9 cellular contexts compared by ENCODE assay signal in the genomic region with DNA sequence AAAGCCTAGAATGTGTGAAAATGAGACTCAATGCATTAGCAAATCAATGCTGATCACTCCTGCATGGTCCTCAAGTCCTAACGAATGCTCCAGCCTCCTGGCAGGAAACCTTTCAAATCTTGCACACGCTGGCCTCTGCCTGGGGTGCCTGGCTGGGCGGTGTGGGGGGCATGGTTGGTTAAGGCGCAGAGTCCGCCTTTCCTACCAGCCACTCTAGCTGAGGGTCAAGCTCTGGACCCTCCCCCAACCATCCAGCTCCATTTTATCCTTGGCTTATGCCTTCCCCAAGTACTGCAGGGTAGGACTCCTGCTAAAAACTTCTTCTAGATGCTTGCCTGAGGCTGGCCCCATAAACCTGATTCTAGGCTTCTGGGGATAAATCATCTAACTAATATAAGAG. TPM values are rescaled to one million over a fixed set of nuclear protein-coding genes. Genes with fewer than 3 reads are reported as not detected.
DNase-seq lines count a peak whose midpoint lies in the region; ATAC-seq, FAIRE-seq and TF ChIP-seq lines count a peak whose summit lies in the region.
"Had no signal": no experiment of that assay in that cellular context is flagged by ENCODE, and none has a peak within 500 bp of the region (broad histone marks: within the 10 kb centered on the region; RNA-seq: fewer than 3 reads in every experiment).

No MANE protein-coding gene starts in this region.

- peaks cover 36% of the 10 kb centered on the region for H3K4me1 Mint-ChIP-seq in activated CD8-positive, alpha-beta T cell treated with anti-CD3 and anti-CD28 coated beads for 36 hours (ENCODE audit: low read depth)

- H3K36me3 ChIP-seq in SK-N-SH (replicated peaks in 1 of 2; ENCODE audit: control insufficient read depth in 1 of 2, insufficient read depth in 2 of 2, low read length in 1 of 2) (no peaks in the 10 kb centered on the region), HepG2 (replicated peaks in 1 of 2; ENCODE audit: control insufficient read depth in 1 of 2, insufficient read depth in 2 of 2, low read length in 2 of 2) (no peaks in the 10 kb centered on the region), subcutaneous abdominal adipose tissue (ENCODE audit: control insufficient read depth in 5 of 5, insufficient read depth in 5 of 5, low read length in 5 of 5) (no peaks in the 10 kb centered on the region)

- peaks cover 3% of the 10 kb centered on the region for H3K36me3 Mint-ChIP-seq in activated CD8-positive, alpha-beta T cell treated with anti-CD3 and anti-CD28 coated beads for 36 hours (ENCODE audit: low read depth)

- H3K79me2 ChIP-seq in SK-N-SH (ENCODE audit: insufficient read depth) (peaks cover 23% of the 10 kb centered on the region), HepG2 (ENCODE audit: insufficient read depth, low read length) (peaks cover 15% of the 10 kb centered on the region)

- BruUV-seq in HepG2 (replicated peaks; lab: Mats Ljungman, UMichigan) = no TSS peak

- H3K27me3 ChIP-seq in SK-N-SH (ENCODE audit: insufficient read depth) (no peaks in the 10 kb centered on the region), HepG2 (ENCODE audit: control insufficient read depth in 1 of 2, insufficient read depth in 2 of 2, low read length in 2 of 2) (no peaks in the 10 kb centered on the region), subcutaneous abdominal adipose tissue (ENCODE audit: control insufficient read depth in 5 of 5, insufficient read depth in 4 of 5, low read length in 5 of 5) (no peaks in the 10 kb centered on the region)

- peak; percentile 57 for FAIRE-seq in HepG2 (lab: Jason Lieb, UNC)

- H3K27ac ChIP-seq in SK-N-SH (ENCODE audit: low read depth in 2 of 2, low read length in 1 of 2) (peak overlapping the region; percentile 36 to 65; a peak in 2 of 4 replicates), HepG2 (ENCODE audit: extremely low read length, insufficient read depth, low read length) (peak overlapping the region; percentile 62), subcutaneous abdominal adipose tissue (ENCODE audit: low read depth, low read length) (no peak overlapping the region)

- H4K20me1 ChIP-seq in SK-N-SH (ENCODE audit: insufficient read depth) (no peaks in the 10 kb centered on the region), HepG2 (ENCODE audit: insufficient read depth, low read length) (no peaks in the 10 kb centered on the region)

- H2AFZ ChIP-seq in SK-N-SH (ENCODE audit: low read depth) = peak overlapping the region; percentile 85; the same call in 1 of the 2 replicates
- no peak overlapping the region for H2AFZ ChIP-seq in HepG2 (ENCODE audit: low read length)

- ATAC-seq in SK-N-SH treated with all-trans-retinoic acid at 6 μM for 48 hours = no peak
- no peak for ATAC-seq in activated CD8-positive, alpha-beta T cell treated with anti-CD3 and anti-CD28 coated beads for 36 hours
- peak; percentile 64 for ATAC-seq in HepG2
- no peak for ATAC-seq in HG02610 (IDR thresholded peaks at IDR 0.05; ENCODE audit: unreplicated experiment)
- no peak for ATAC-seq in GM19397 (IDR thresholded peaks at IDR 0.05; ENCODE audit: unreplicated experiment)

- no peak for TF ChIP-seq POLR2A in HepG2 (IDR thresholded peaks at IDR 0.05; ENCODE audit: insufficient read depth in 1 of 2, low read depth in 2 of 2, low read length in 2 of 2)

- H3K9me2 ChIP-seq in SK-N-SH = no peaks in the 10 kb centered on the region; the same call in 1 of the 2 replicates

- in situ Hi-C loops in HepG2 (cut with HindIII; ENCODE audit: extremely low pct_ligation_motif_present, low pct_unique_long_range_greater_than_20kb) = no loop called here

- H3K9ac ChIP-seq in SK-N-SH (peak overlapping the region; percentile 81), HepG2 (ENCODE audit: insufficient read depth, low read depth, low read length) (peak overlapping the region; percentile 89), subcutaneous abdominal adipose tissue (ENCODE audit: low read length in 5 of 5) (peak overlapping the region in 4 of 5 donors; percentile 82 to 95 (median 88))

- DNase-seq in SK-N-SH = peak; percentile 48
- DNase-seq in activated CD8-positive, alpha-beta T cell treated with anti-CD3 and anti-CD28 coated beads for 36 hours = no peak
- no peak for DNase-seq in HepG2 (ENCODE audit: low spot score)
- DNase-seq in GM20000 (ENCODE audit: low spot score) = no peak
- DNase-seq: activated CD4-positive, alpha-beta T cell treated with anti-CD3 and anti-CD28 coated beads for 1 hour had no signal

- TF ChIP-seq EP300 in SK-N-SH (IDR thresholded peaks at IDR 0.05; ENCODE audit: borderline replicate concordance in 1 of 2, low read depth in 1 of 2, low read length in 1 of 2) (no peak), HepG2 (IDR thresholded peaks at IDR 0.05; ENCODE audit: low read depth in 2 of 2, low read length in 2 of 2) (no peak), HepG2 (CRISPR knock-in tag; IDR thresholded peaks at IDR 0.05; ENCODE audit: borderline replicate concordance) (no peak)

- intact Hi-C loops in activated CD8-positive, alpha-beta T cell treated with anti-CD3 and anti-CD28 coated beads for 36 hours (cut with micrococcal nuclease) = loop anchor here (5.0 kb wide), 1 partner anchor 72 kb away; no protein-coding TSS in a partner anchor
- intact Hi-C loops in HepG2 (cut with micrococcal nuclease; ENCODE audit: unreplicated experiment) = no loop called here

- TF ChIP-seq CTCF in SK-N-SH (IDR thresholded peaks at IDR 0.05) = no peak
- no peak for TF ChIP-seq CTCF in activated CD8-positive, alpha-beta T cell treated with anti-CD3 and anti-CD28 coated beads for 36 hours (IDR thresholded peaks at IDR 0.05)
- TF ChIP-seq CTCF in HepG2 (CRISPR knock-in tag; IDR thresholded peaks at IDR 0.05) = no peak
- no peak for TF ChIP-seq CTCF in GM20000 (IDR thresholded peaks at IDR 0.05; ENCODE audit: extremely low read depth, missing control alignments)

- H3K9me3 ChIP-seq in SK-N-SH = no peaks in the 10 kb centered on the region
- H3K9me3 ChIP-seq in HepG2 (ENCODE audit: low read length) = peaks cover 9% of the 10 kb centered on the region
- peaks cover 0 to 8% (median 4%) of the 10 kb centered on the region in 5 donors for H3K9me3 ChIP-seq in subcutaneous abdominal adipose tissue (ENCODE audit: control insufficient read depth in 5 of 5, low read length in 5 of 5)

- H3F3A ChIP-seq in SK-N-SH (replicated peaks; ENCODE audit: insufficient read depth) = peaks cover 3% of the 10 kb centered on the region

- 100% methylated on average over 2 of the region's 5 CpGs for WGBS in SK-N-SH (ENCODE audit: low lambda C conversion rate)
- 44% methylated on average over 3 of the region's 5 CpGs for WGBS in HepG2 (ENCODE audit: low lambda C conversion rate)

- H3K4me2 ChIP-seq in SK-N-SH (peak overlapping the region; percentile 87), HepG2 (ENCODE audit: low read depth, low read length) (peak overlapping the region; percentile 77)

- H3K4me1 ChIP-seq in SK-N-SH (ENCODE audit: control insufficient read depth in 1 of 2, insufficient read depth in 2 of 2, low read depth in 1 of 2, low read length in 1 of 2) = peaks cover 11 to 25% of the 10 kb centered on the region in 2 experiments; a peak in 3 of 4 replicates
- H3K4me1 ChIP-seq in HepG2 (ENCODE audit: insufficient read depth, low read length) = peaks cover 41% of the 10 kb centered on the region
- H3K4me1 ChIP-seq in subcutaneous abdominal adipose tissue (ENCODE audit: control insufficient read depth in 5 of 5, insufficient read depth in 5 of 5, low read length in 5 of 5) = peaks cover 4 to 37% (median 25%) of the 10 kb centered on the region in 5 donors

- H3K27ac Mint-ChIP-seq in activated CD8-positive, alpha-beta T cell treated with anti-CD3 and anti-CD28 coated beads for 36 hours = peak overlapping the region; percentile 82

- CTCF ChIA-PET in SK-N-SH (lab: Yijun Ruan, JAX) = interaction anchor here (0.8 to 4.7 kb wide), 5 partner anchors 23 to 174 kb away, joined by 3 to 26 read pairs (median 3); no protein-coding TSS in a partner anchor
- CTCF ChIA-PET in activated CD8-positive, alpha-beta T cell treated with anti-CD3 and anti-CD28 coated beads for 36 hours (lab: Charles Lee) = interaction anchor here (0.8 to 4.1 kb wide), 7 partner anchors 10 to 192 kb away, joined by 3 to 17 read pairs (median 5); no protein-coding TSS in a partner anchor
- CTCF ChIA-PET in HepG2 (lab: Yijun Ruan, JAX; ENCODE audit: low intra/inter-chr PET ratio, low total read pairs) = no interaction called here

- peaks cover 7% of the 10 kb centered on the region for H3K9me3 Mint-ChIP-seq in activated CD8-positive, alpha-beta T cell treated with anti-CD3 and anti-CD28 coated beads for 36 hours

- H3K4me3 ChIP-seq in SK-N-SH (ENCODE audit: low read depth in 2 of 2, low read length in 1 of 2) (peak overlapping the region in 1 of 2 experiments; percentile 65; a peak in 2 of 4 replicates), HepG2 (replicated peaks in 1 of 3; ENCODE audit: insufficient read depth in 1 of 3, low read depth in 2 of 3, low read length in 3 of 3) (peak overlapping the region; percentile 60 to 88 (median 80); a peak in 5 of 6 replicates), subcutaneous abdominal adipose tissue (ENCODE audit: low read depth in 1 of 5, low read length in 5 of 5) (peak overlapping the region; percentile 66 to 81 (median 71))

- POLR2A ChIA-PET in SK-N-SH (lab: Yijun Ruan, JAX) = interaction anchor here (0.8 to 1.2 kb wide), 2 partner anchors 11 to 28 kb away, joined by 3 read pairs; no protein-coding TSS in a partner anchor
- POLR2A ChIA-PET in activated CD8-positive, alpha-beta T cell treated with anti-CD3 and anti-CD28 coated beads for 36 hours (lab: Charles Lee) = interaction anchor here (3.2 kb wide), 1 partner anchor 72 kb away, joined by 16 read pairs; no protein-coding TSS in a partner anchor
- POLR2A ChIA-PET in HepG2 (lab: Yijun Ruan, JAX) = interaction anchor here (0.9 to 4.4 kb wide), 3 partner anchors 10 to 73 kb away, joined by 4 to 48 read pairs (median 41); no protein-coding TSS in a partner anchor

- H3K27me3 Mint-ChIP-seq in activated CD8-positive, alpha-beta T cell treated with anti-CD3 and anti-CD28 coated beads for 36 hours = no peaks in the 10 kb centered on the region

- H3K4me3 Mint-ChIP-seq in activated CD8-positive, alpha-beta T cell treated with anti-CD3 and anti-CD28 coated beads for 36 hours = peak overlapping the region; percentile 72

- TF ChIP-seq RAD21 in SK-N-SH (IDR thresholded peaks at IDR 0.05; ENCODE audit: low read length) (no peak), HepG2 (CRISPR knock-in tag; IDR thresholded peaks at IDR 0.05) (no peak)

RNA-seq across cellular contexts. Expression of gene MVB12B, which starts 0.8 kb away (rescaled TPM):
- polyA plus RNA-seq in SK-N-SH (2012; rRNA removed) = 3.7 and 5.1 TPM in 2 replicates
- polyA plus RNA-seq in SK-N-SH (2012; cell fraction: cytosol; rRNA removed) = 4.4 and 6.2 TPM in 2 replicates
- polyA plus RNA-seq in SK-N-SH (2012; cell fraction: nucleus; rRNA removed) = 6.4 and 6.8 TPM in 2 replicates
- total RNA-seq in activated CD8-positive, alpha-beta T cell treated with anti-CD3 and anti-CD28 coated beads for 36 hours = 1 to 10 TPM; 6.4 to 6.6 TPM
- 26.0 and 30.1 TPM in 2 replicates for total RNA-seq in HepG2 (2016; rRNA removed; fragmentation: Illumina TruSeq; extraction: Trizol)
- 52.4 and 56.2 TPM in 2 replicates for total RNA-seq in HepG2 (2016; cell fraction: cytosol; rRNA removed; fragmentation: Illumina TruSeq; extraction: Trizol; ENCODE audit: low read depth)
- 22.0 and 29.4 TPM in 2 replicates for total RNA-seq in HepG2 (2016; cell fraction: insoluble cytoplasmic fraction; rRNA removed; fragmentation: Illumina TruSeq; extraction: Trizol)
- 19.7 and 20.0 TPM in 2 replicates for total RNA-seq in HepG2 (2016; cell fraction: membrane; rRNA removed; fragmentation: Illumina TruSeq; extraction: Trizol)
- 43.3 and 49.2 TPM in 2 replicates for total RNA-seq in HepG2 (2016; cell fraction: nucleus; rRNA removed; fragmentation: Illumina TruSeq; extraction: Trizol)
- polyA plus RNA-seq in HepG2 (2011; rRNA removed) = 10.7 and 12.1 TPM in 2 replicates
- polyA plus RNA-seq in HepG2 (2011; cell fraction: cytosol; rRNA removed) = 9.2 and 11.3 TPM in 2 replicates
- 13.9 and 18.7 TPM in 2 replicates for polyA plus RNA-seq in HepG2 (2011; cell fraction: nucleus; rRNA removed)
- 10.0 and 10.4 TPM in 2 replicates for polyA plus RNA-seq in HepG2 (2012)
- polyA plus RNA-seq in HepG2 (2016; cell fraction: cytosol; fragmentation: Illumina TruSeq; extraction: Trizol; ENCODE audit: low read depth) = 2.4 and 3.2 TPM in 2 replicates
- polyA plus RNA-seq in HepG2 (2016; cell fraction: insoluble cytoplasmic fraction; fragmentation: Illumina TruSeq; extraction: Trizol; ENCODE audit: low read depth) = 20.2 and 24.6 TPM in 2 replicates
- 7.4 and 7.6 TPM in 2 replicates for polyA plus RNA-seq in HepG2 (2016; cell fraction: membrane; fragmentation: Illumina TruSeq; extraction: Trizol; ENCODE audit: low read depth)
- polyA plus RNA-seq in HepG2 (2016; cell fraction: nucleus; fragmentation: Illumina TruSeq; extraction: Trizol; ENCODE audit: insufficient read depth, low read depth) = 22.4 and 30.0 TPM in 2 replicates
- 1.4 and 38.6 TPM in 2 replicates for polyA minus RNA-seq in HepG2 (2011; rRNA and poly(A)+ RNA removed; ENCODE audit: low replicate concordance)
- polyA minus RNA-seq in HepG2 (2011; cell fraction: cytosol; rRNA and poly(A)+ RNA removed) = 10.4 and 11.3 TPM in 2 replicates
- polyA minus RNA-seq in HepG2 (2011; cell fraction: nucleus; rRNA and poly(A)+ RNA removed) = 43.9 and 48.9 TPM in 2 replicates

Comparison
In these comparisons a context has a peak if more than half of its experiments do, and no peak if none do; other contexts are left out.
1. Of the 25 proteins assayed by ChIP-seq in both HepG2 and SK-N-SH: peak only in HepG2: MAX; only in SK-N-SH: none; in both: none; in neither: 24.